ENCODE assay signal across 23 cellular contexts in genomic region chr18:24868760-24869237, GRCh38.
DNase-seq lines count a peak whose midpoint lies in the region; ATAC-seq and TF ChIP-seq lines count a peak whose summit lies in the region.
"Had no signal": no experiment of that assay in that cellular context is flagged by ENCODE, and none has a peak within 500 bp of the region (broad histone marks: within the 10 kb centered on the region; RNA-seq: fewer than 3 reads in every experiment).

No MANE protein-coding gene starts in this region.

- intact Hi-C loops in activated CD4-positive, alpha-beta memory T cell treated with anti-CD3 and anti-CD28 coated beads for 36 hours (cut with micrococcal nuclease) = no loop called here

- in situ Hi-C loops in astrocyte of the spinal cord (cut with HindIII; ENCODE audit: low sequenced_read_pairs) = no loop called here

- DNase-seq in BJ (ENCODE audit: low read depth) (peak; percentile 91), HFFc6 (peak; percentile 59), astrocyte of the spinal cord (ENCODE audit: low read depth, low spot score) (peak; percentile 14), myocyte (ENCODE audit: low read depth) (peak; percentile 35), putamen (ENCODE audit: low spot score) (no peak)
- DNase-seq in activated CD4-positive, alpha-beta memory T cell treated with anti-CD3 and anti-CD28 coated beads for 36 hours = no peak
- no peak for DNase-seq in stimulated activated CD4-positive, alpha-beta T cell treated with anti-CD3 and anti-CD28 coated beads, Interleukin-2, amount 100 ng/mL, for 24 hours
- DNase-seq: activated CD4-positive, alpha-beta T cell treated with anti-CD3 and anti-CD28 coated beads for 1 hour; activated naive CD4-positive, alpha-beta T cell treated with anti-CD3 and anti-CD28 coated beads, Interleukin-2, amount 10 ng/mL, durations not matched to agents 7 days and 5 days; DND-41; esophagus squamous epithelium; left ventricle myocardium inferior; natural killer cell; NCI-H1092; NK-92 treated with Interleukin-12 subunit alpha and Interleukin-12 subunit beta, amount 100 ng/mL, for 24 hours; stimulated activated CD4-positive, alpha-beta T cell treated with anti-CD3 and anti-CD28 coated beads, Interleukin-1b, Interleukin-23, amount 100 ng/mL, for 48 hours had no signal

- TF ChIP-seq CTCF in BJ (IDR thresholded peaks at IDR 0.05; ENCODE audit: insufficient read depth, low read depth, low read length) = no peak
- TF ChIP-seq CTCF in HFFc6 (IDR thresholded peaks at IDR 0.05) = no peak
- TF ChIP-seq CTCF in astrocyte of the spinal cord (IDR thresholded peaks at IDR 0.05; ENCODE audit: low read depth, low read length) = no peak

- H3K27ac Mint-ChIP-seq in HFFc6 = no peak overlapping the region
- no peak overlapping the region for H3K27ac Mint-ChIP-seq in activated CD4-positive, alpha-beta memory T cell treated with anti-CD3 and anti-CD28 coated beads for 36 hours
- H3K27ac Mint-ChIP-seq: activated naive CD4-positive, alpha-beta T cell treated with anti-CD3 and anti-CD28 coated beads, Interleukin-2, amount 10 ng/mL, durations not matched to agents 7 days and 5 days; natural killer cell; T-helper 2 cell treated with Interferon-gamma antibody and Interleukin-4, amounts not matched to agents 5 μg/mL and 100 μg/mL, for 36 hours had no signal

- POLR2A ChIA-PET in BJ (lab: Charles Lee) = no interaction called here
- POLR2A ChIA-PET in activated CD4-positive, alpha-beta memory T cell treated with anti-CD3 and anti-CD28 coated beads for 36 hours (lab: Charles Lee) = no interaction called here

- no peak overlapping the region; the same call in 1 of the 2 replicates for H3K4me3 Mint-ChIP-seq in HFFc6
- H3K4me3 Mint-ChIP-seq in activated CD4-positive, alpha-beta memory T cell treated with anti-CD3 and anti-CD28 coated beads for 36 hours = no peak overlapping the region
- H3K4me3 Mint-ChIP-seq: activated naive CD4-positive, alpha-beta T cell treated with anti-CD3 and anti-CD28 coated beads, Interleukin-2, amount 10 ng/mL, durations not matched to agents 7 days and 5 days; natural killer cell; T-helper 2 cell treated with Interferon-gamma antibody and Interleukin-4, amounts not matched to agents 5 μg/mL and 100 μg/mL, for 36 hours had no signal

- no peaks in the 10 kb centered on the region for H3K27me3 ChIP-seq in BJ (ENCODE audit: control insufficient read depth, insufficient read depth, low read length)
- H3K27me3 ChIP-seq: BLaER1, esophagus squamous epithelium had no signal

- peaks cover 10% of the 10 kb centered on the region; the same call in 1 of the 2 replicates for H3K27me3 Mint-ChIP-seq in HFFc6 (ENCODE audit: insufficient read depth)
- no peaks in the 10 kb centered on the region for H3K27me3 Mint-ChIP-seq in activated CD4-positive, alpha-beta memory T cell treated with anti-CD3 and anti-CD28 coated beads for 36 hours
- H3K27me3 Mint-ChIP-seq: activated naive CD4-positive, alpha-beta T cell treated with anti-CD3 and anti-CD28 coated beads, Interleukin-2, amount 10 ng/mL, durations not matched to agents 7 days and 5 days had no signal

- CTCF ChIA-PET in BJ (lab: Yijun Ruan, JAX) = interaction anchor here (0.8 to 1.1 kb wide), 3 partner anchors 8 to 62 kb away, joined by 3 read pairs; no protein-coding TSS in a partner anchor
- CTCF ChIA-PET in activated CD4-positive, alpha-beta memory T cell treated with anti-CD3 and anti-CD28 coated beads for 36 hours (lab: Charles Lee) = no interaction called here

- H3K4me3 ChIP-seq in BJ (ENCODE audit: low read depth, low read length) (no peak overlapping the region), astrocyte of the spinal cord (ENCODE audit: low read depth, low read length) (no peak overlapping the region)
- H3K4me3 ChIP-seq: BLaER1, esophagus squamous epithelium, GM12878, HAP-1, left ventricle myocardium inferior had no signal

- H3K36me3 ChIP-seq in BJ (ENCODE audit: control insufficient read depth, insufficient read depth, low read length) = no peaks in the 10 kb centered on the region
- H3K36me3 ChIP-seq: BLaER1, esophagus squamous epithelium, HAP-1, left ventricle myocardium inferior had no signal

- no peak for ATAC-seq in HG02571 (IDR thresholded peaks at IDR 0.05; ENCODE audit: unreplicated experiment)
- ATAC-seq: GM12878, HepG2, natural killer cell, Right ventricle myocardium inferior had no signal

- peaks cover 12% of the 10 kb centered on the region; the same call in 1 of the 2 replicates for H3K9me3 Mint-ChIP-seq in HFFc6
- no peaks in the 10 kb centered on the region for H3K9me3 Mint-ChIP-seq in activated CD4-positive, alpha-beta memory T cell treated with anti-CD3 and anti-CD28 coated beads for 36 hours
- H3K9me3 Mint-ChIP-seq: activated naive CD4-positive, alpha-beta T cell treated with anti-CD3 and anti-CD28 coated beads, Interleukin-2, amount 10 ng/mL, durations not matched to agents 7 days and 5 days; natural killer cell; T-helper 2 cell treated with Interferon-gamma antibody and Interleukin-4, amounts not matched to agents 5 μg/mL and 100 μg/mL, for 36 hours had no signal

- H3K36me3 Mint-ChIP-seq in HFFc6 (ENCODE audit: low read depth) = no peaks in the 10 kb centered on the region
- no peaks in the 10 kb centered on the region for H3K36me3 Mint-ChIP-seq in activated CD4-positive, alpha-beta memory T cell treated with anti-CD3 and anti-CD28 coated beads for 36 hours
- H3K36me3 Mint-ChIP-seq: activated naive CD4-positive, alpha-beta T cell treated with anti-CD3 and anti-CD28 coated beads, Interleukin-2, amount 10 ng/mL, durations not matched to agents 7 days and 5 days; natural killer cell had no signal

- peaks cover 9% of the 10 kb centered on the region; the same call in 1 of the 2 replicates for H3K4me1 Mint-ChIP-seq in HFFc6 (ENCODE audit: low read depth)
- no peaks in the 10 kb centered on the region for H3K4me1 Mint-ChIP-seq in activated CD4-positive, alpha-beta memory T cell treated with anti-CD3 and anti-CD28 coated beads for 36 hours (ENCODE audit: low read depth)
- H3K4me1 Mint-ChIP-seq: activated naive CD4-positive, alpha-beta T cell treated with anti-CD3 and anti-CD28 coated beads, Interleukin-2, amount 10 ng/mL, durations not matched to agents 7 days and 5 days; natural killer cell had no signal

Comparison
In these comparisons a context has a peak if more than half of its experiments do, and no peak if none do; other contexts are left out.
1. DNase-seq: peak in BJ (single experiment), HFFc6 (single experiment), astrocyte of the spinal cord (single experiment) and myocyte (single experiment); none in putamen (single experiment), activated CD4-positive, alpha-beta memory T cell treated with anti-CD3 and anti-CD28 coated beads for 36 hours (single experiment) and stimulated activated CD4-positive, alpha-beta T cell treated with anti-CD3 and anti-CD28 coated beads, Interleukin-2, amount 100 ng/mL, for 24 hours (0 of 2).